In the genomic region with DNA sequence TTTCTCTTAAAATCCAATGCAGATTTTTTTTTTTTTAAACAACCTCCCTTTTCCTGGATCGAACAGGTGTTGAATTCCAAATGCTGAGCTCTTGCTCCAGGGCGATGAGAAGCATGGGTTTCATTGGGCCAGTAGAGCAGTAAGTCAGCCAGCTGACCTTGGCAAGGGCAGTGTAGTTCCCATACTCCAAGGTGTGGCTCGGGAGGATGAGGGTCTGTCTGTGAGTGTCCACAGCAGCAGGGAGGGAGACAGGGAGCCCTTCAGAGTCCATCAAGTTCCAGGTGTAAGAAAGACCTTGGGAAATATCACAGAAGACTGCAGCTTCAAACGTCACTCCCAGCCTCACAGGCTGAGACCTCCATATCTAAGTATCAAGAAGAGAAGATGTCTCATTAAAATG, we compare ENCODE assay signal across 24 cellular contexts. TPM values are rescaled to one million over a fixed set of nuclear protein-coding genes. Genes with fewer than 3 reads are reported as not detected.
A peak's percentile ranks its signal among the peaks of the same experiment; 100 is the strongest.
DNase-seq lines count a peak whose midpoint lies in the region; TF ChIP-seq lines count a peak whose summit lies in the region.
"Had no signal": no experiment of that assay in that cellular context is flagged by ENCODE, and none has a peak within 500 bp of the region (broad histone marks: within the 10 kb centered on the region; RNA-seq: fewer than 3 reads in every experiment).

No MANE protein-coding gene starts in this region.

- intact Hi-C loops in esophagus muscularis mucosa (cut with DNase I) = no loop called here
- intact Hi-C loops in testis (cut with DNase I; ENCODE audit: low total_unique reads) = no loop called here
- intact Hi-C loops in CD14-positive monocyte (cut with micrococcal nuclease) = no loop called here

- TF ChIP-seq POLR2A in esophagus muscularis mucosa (IDR thresholded peaks at IDR 0.05; ENCODE audit: low read depth) (no peak), testis (IDR thresholded peaks at IDR 0.05) (no peak)

- TF ChIP-seq CTCF in WERI-Rb-1 (IDR thresholded peaks at IDR 0.05; ENCODE audit: low read depth, low read length) (no peak), esophagus muscularis mucosa (IDR thresholded peaks at IDR 0.05) (no peak), neural progenitor cell (IDR thresholded peaks at IDR 0.05) (no peak), testis (IDR thresholded peaks at IDR 0.05) (no peak), CD14-positive monocyte (IDR thresholded peaks at IDR 0.05) (no peak)

- peak overlapping the region; percentile 23 for H3K4me2 ChIP-seq in neural progenitor cell
- H3K4me2 ChIP-seq: A549; BLaER1 treated with 17β-estradiol and CSF1 and Interleukin-3, amounts not matched to agents 10 nM and 100 nM had no signal

- H3K27me3 Mint-ChIP-seq in neural progenitor cell (ENCODE audit: insufficient read depth, low read depth) (peaks cover 26% of the 10 kb centered on the region), CD14-positive monocyte (ENCODE audit: low read depth in 3 of 3) (peaks cover 2 to 3% (median 2%) of the 10 kb centered on the region in 3 donors)
- H3K27me3 Mint-ChIP-seq: CD4-positive, alpha-beta memory T cell had no signal

- TF ChIP-seq EP300 in esophagus muscularis mucosa (IDR thresholded peaks at IDR 0.05) = no peak

- no peaks in the 10 kb centered on the region for H4K20me1 ChIP-seq in neural progenitor cell (ENCODE audit: low read depth)
- H4K20me1 ChIP-seq: BLaER1 treated with 17β-estradiol and CSF1 and Interleukin-3, amounts not matched to agents 10 nM and 100 nM had no signal

- no peak overlapping the region for H3K9ac ChIP-seq in neural progenitor cell
- H3K9ac ChIP-seq: BLaER1 treated with 17β-estradiol and CSF1 and Interleukin-3, amounts not matched to agents 10 nM and 100 nM had no signal

- no peak for DNase-seq in WERI-Rb-1
- DNase-seq in esophagus muscularis mucosa (ENCODE audit: extremely low spot score) = peak; percentile 70
- DNase-seq in neural progenitor cell (ENCODE audit: low spot score) = no peak
- DNase-seq in testis = peak; percentile 1
- DNase-seq in CD14-positive monocyte (ENCODE audit: low spot score) = no peak
- no peak for DNase-seq in NCI-H146 treated with DMSO at 0.1 percent for 48 hours (lab: John Stamatoyannopoulos, UW; ENCODE audit: unreplicated experiment)
- no peak for DNase-seq in DMS53 treated with DMSO at 0.1 percent for 48 hours (lab: John Stamatoyannopoulos, UW; ENCODE audit: unreplicated experiment)
- DNase-seq in T-helper 9 cell = no peak
- DNase-seq: AML-193; CD4-positive, alpha-beta memory T cell; CD4-positive, CD25-positive, alpha-beta regulatory T cell; CD8-positive, alpha-beta memory T cell; COR-L47; DMS 273 treated with DMSO at 0.1 percent for 48 hours; DMS153; DMS53; DMS79 treated with DMSO at 0.1 percent for 48 hours; GF-D8 had no signal

- H3K27ac Mint-ChIP-seq in neural progenitor cell (no peak overlapping the region), CD14-positive monocyte (no peak overlapping the region)
- H3K27ac Mint-ChIP-seq: B cell; CD4-positive, CD25-positive, alpha-beta regulatory T cell; CD8-positive, alpha-beta memory T cell had no signal

- H3K4me1 ChIP-seq in esophagus muscularis mucosa (no peaks in the 10 kb centered on the region), neural progenitor cell (peaks cover 28% of the 10 kb centered on the region), testis (no peaks in the 10 kb centered on the region)
- H3K4me1 ChIP-seq: A549 had no signal

- H3K27me3 ChIP-seq in WERI-Rb-1 (ENCODE audit: insufficient read depth, low read depth, severe bottlenecking) = no peaks in the 10 kb centered on the region
- H3K27me3 ChIP-seq in esophagus muscularis mucosa = peaks cover 0 to 5% (median 0%) of the 10 kb centered on the region in 4 donors
- no peaks in the 10 kb centered on the region for H3K27me3 ChIP-seq in neural progenitor cell
- no peaks in the 10 kb centered on the region for H3K27me3 ChIP-seq in testis
- H3K27me3 ChIP-seq: BLaER1 treated with 17β-estradiol and CSF1 and Interleukin-3, amounts not matched to agents 10 nM and 100 nM had no signal

- peaks cover 10% of the 10 kb centered on the region for H3F3A ChIP-seq in neural progenitor cell (ENCODE audit: low read depth)

- H3K27ac ChIP-seq in WERI-Rb-1 (peak overlapping the region; percentile 66; the same call in 1 of the 2 replicates), esophagus muscularis mucosa (replicated peaks in 1 of 4) (no peak overlapping the region), neural progenitor cell (no peak overlapping the region), testis (no peak overlapping the region)
- H3K27ac ChIP-seq: 22Rv1; A549; BLaER1 treated with 17β-estradiol and CSF1 and Interleukin-3, amounts not matched to agents 10 nM and 100 nM; C4-2B had no signal

- H3K9me3 ChIP-seq in WERI-Rb-1 (ENCODE audit: severe bottlenecking) (no peaks in the 10 kb centered on the region), esophagus muscularis mucosa (no peaks in the 10 kb centered on the region), neural progenitor cell (ENCODE audit: low read depth) (no peaks in the 10 kb centered on the region), testis (no peaks in the 10 kb centered on the region)
- H3K9me3 ChIP-seq: A549; BLaER1 treated with 17β-estradiol and CSF1 and Interleukin-3, amounts not matched to agents 10 nM and 100 nM had no signal

- H3K36me3 Mint-ChIP-seq in neural progenitor cell = no peaks in the 10 kb centered on the region
- H3K36me3 Mint-ChIP-seq in CD14-positive monocyte = no peaks in the 10 kb centered on the region
- H3K36me3 Mint-ChIP-seq: CD4-positive, alpha-beta memory T cell; CD4-positive, CD25-positive, alpha-beta regulatory T cell; CD8-positive, alpha-beta memory T cell had no signal

- H3K9me3 Mint-ChIP-seq in neural progenitor cell (peaks cover 2% of the 10 kb centered on the region), CD14-positive monocyte (no peaks in the 10 kb centered on the region)
- H3K9me3 Mint-ChIP-seq: CD4-positive, alpha-beta memory T cell; CD4-positive, CD25-positive, alpha-beta regulatory T cell; CD8-positive, alpha-beta memory T cell had no signal

- 85% methylated on average over 4 of the region's 4 CpGs for WGBS in esophagus muscularis mucosa
- 62 to 79% methylated on average over 4 of the region's 4 CpGs for whole genome bisulfite sequencing in testis, 2 donors

- no peaks in the 10 kb centered on the region for H3K79me2 ChIP-seq in neural progenitor cell (ENCODE audit: low read depth)

- H3K4me3 Mint-ChIP-seq in neural progenitor cell (no peak overlapping the region), CD14-positive monocyte (no peak overlapping the region)
- H3K4me3 Mint-ChIP-seq: B cell; CD4-positive, alpha-beta memory T cell; CD4-positive, CD25-positive, alpha-beta regulatory T cell; CD8-positive, alpha-beta memory T cell had no signal

- H3K4me3 ChIP-seq in WERI-Rb-1 (ENCODE audit: low read depth, low read length) = no peak overlapping the region
- H3K4me3 ChIP-seq in esophagus muscularis mucosa = no peak overlapping the region
- H3K4me3 ChIP-seq in neural progenitor cell = no peak overlapping the region
- no peak overlapping the region for H3K4me3 ChIP-seq in testis
- H3K4me3 ChIP-seq: A549; BLaER1 treated with 17β-estradiol and CSF1 and Interleukin-3, amounts not matched to agents 10 nM and 100 nM had no signal

- H2AFZ ChIP-seq in neural progenitor cell (replicated peaks) = no peak overlapping the region

- no peaks in the 10 kb centered on the region for H3K36me3 ChIP-seq in WERI-Rb-1
- peaks cover 0 to 11% (median 0%) of the 10 kb centered on the region in 4 donors for H3K36me3 ChIP-seq in esophagus muscularis mucosa
- no peaks in the 10 kb centered on the region for H3K36me3 ChIP-seq in neural progenitor cell
- H3K36me3 ChIP-seq in testis (ENCODE audit: low read depth, missing control alignments) = no peaks in the 10 kb centered on the region
- H3K36me3 ChIP-seq: BLaER1 treated with 17β-estradiol and CSF1 and Interleukin-3, amounts not matched to agents 10 nM and 100 nM had no signal

- H3K4me1 Mint-ChIP-seq in neural progenitor cell = peaks cover 35% of the 10 kb centered on the region
- H3K4me1 Mint-ChIP-seq in CD14-positive monocyte = no peaks in the 10 kb centered on the region
- H3K4me1 Mint-ChIP-seq: B cell; CD4-positive, CD25-positive, alpha-beta regulatory T cell; CD8-positive, alpha-beta memory T cell had no signal

RNA-seq across cellular contexts. Expression of a gene that starts 50.4 kb away (rescaled TPM):
- 1 to 10 TPM in 1 of 4 donors, under 1 TPM in 3; 0.50 to 1.7 (median 0.73) TPM for total RNA-seq in esophagus muscularis mucosa
- total RNA-seq in neural progenitor cell (ENCODE audit: low replicate concordance) = 0.07 and 0.09 TPM in 2 replicates
- 1 to 10 TPM; 4.0 to 4.8 TPM for total RNA-seq in testis
- 4.2 TPM for polyA plus RNA-seq in testis (ENCODE audit: insufficient read depth, low read depth, low replicate concordance)
- not detected for polyA plus RNA-seq in CD14-positive monocyte
- total RNA-seq: A172 had no signal
- polyA plus RNA-seq: CD4-positive, alpha-beta memory T cell had no signal

Comparison
In these comparisons a context has a peak if more than half of its experiments do, and no peak if none do; other contexts are left out.
1. DNase-seq: peak in esophagus muscularis mucosa (single experiment) and testis (single experiment); none in WERI-Rb-1 (single experiment), neural progenitor cell (single experiment), CD14-positive monocyte (single experiment), NCI-H146 treated with DMSO at 0.1 percent for 48 hours (single experiment), DMS53 treated with DMSO at 0.1 percent for 48 hours (single experiment) and T-helper 9 cell (single experiment).